In genomic region chr4:113531572-113531971, GRCh38 we compare ENCODE assay signal across 20 cellular contexts.
A peak's percentile ranks its signal among the peaks of the same experiment; 100 is the strongest.
DNase-seq lines count a peak whose midpoint lies in the region; ATAC-seq, FAIRE-seq and TF ChIP-seq lines count a peak whose summit lies in the region.
"Had no signal": no experiment of that assay in that cellular context is flagged by ENCODE, and none has a peak within 500 bp of the region (broad histone marks: within the 10 kb centered on the region; RNA-seq: fewer than 3 reads in every experiment).

No MANE protein-coding gene starts in this region.

- H3K9me3 ChIP-seq in RWPE2 (ENCODE audit: severe bottlenecking): no peaks in the 10 kb centered on the region
- H3K9me3 ChIP-seq: BE2C had no signal

- peak; percentile 12 for FAIRE-seq in endometrium (lab: Jason Lieb, UNC)
- FAIRE-seq: A204.1, GM12878 had no signal

- H3K27me3 ChIP-seq in RWPE2 (ENCODE audit: insufficient read depth, poor library complexity, severe bottlenecking) (no peaks in the 10 kb centered on the region), foreskin keratinocyte (no peaks in the 10 kb centered on the region)
- H3K27me3 ChIP-seq: BE2C had no signal

- H3K36me3 ChIP-seq in RWPE2 (ENCODE audit: low read depth): 0 out of 2 replicates have a peak, but pooled peaks cover 8% of the 10 kb centered on the region
- H3K36me3 ChIP-seq: BE2C had no signal

- DNase-seq in RWPE2 (ENCODE audit: low spot score): no peak
- DNase-seq in foreskin keratinocyte: peak; percentile 45 to 73
- DNase-seq in SIG-M5 (lab: John Stamatoyannopoulos, UW): no peak
- no peak for DNase-seq in caudate nucleus (lab: John Stamatoyannopoulos, UW)
- no peak for DNase-seq in HCEC 1CT
- DNase-seq: ACHN; BE2C; C1 segment of cervical spinal cord; CD4-positive, CD25-positive, alpha-beta regulatory T cell; CD8-positive, alpha-beta memory T cell; COR-L47; DMS 273 treated with DMSO at 0.1 percent for 48 hours; DMS53; DND-41; EL; GOT3; H9 had no signal

- TF ChIP-seq CTCF in RWPE2 (IDR thresholded peaks at IDR 0.05; ENCODE audit: poor library complexity, severe bottlenecking) (no peak), foreskin keratinocyte (conservative IDR thresholded peaks at IDR 0.05) (no peak)

- peak; percentile 90 for ATAC-seq in RWPE2 (ENCODE audit: low read depth)
- ATAC-seq in foreskin keratinocyte: peak; percentile 97
- ATAC-seq: GM12878 had no signal

- no peak overlapping the region for H3K27ac ChIP-seq in RWPE2 (ENCODE audit: poor library complexity, severe bottlenecking)
- peak overlapping the region; percentile 25 for H3K27ac ChIP-seq in foreskin keratinocyte
- no peak overlapping the region for H3K27ac ChIP-seq in caudate nucleus (ENCODE audit: low read depth, low read length)

- H3K4me3 ChIP-seq in RWPE2 (ENCODE audit: severe bottlenecking): no peak overlapping the region
- H3K4me3 ChIP-seq: GM12878 had no signal

- H3K4me1 ChIP-seq in RWPE2 (ENCODE audit: insufficient read depth, poor library complexity, severe bottlenecking) (peaks cover 8% of the 10 kb centered on the region), foreskin keratinocyte (peaks cover 12% of the 10 kb centered on the region)
- H3K4me1 ChIP-seq: BE2C had no signal

Comparison
In these comparisons a context has a peak if more than half of its experiments do, and no peak if none do; other contexts are left out.
1. DNase-seq: peak in foreskin keratinocyte (2 of 2); none in RWPE2 (single experiment), SIG-M5 (single experiment), caudate nucleus (0 of 61) and HCEC 1CT (single experiment).